ENCODE assay signal across 17 cellular contexts in the genomic region with DNA sequence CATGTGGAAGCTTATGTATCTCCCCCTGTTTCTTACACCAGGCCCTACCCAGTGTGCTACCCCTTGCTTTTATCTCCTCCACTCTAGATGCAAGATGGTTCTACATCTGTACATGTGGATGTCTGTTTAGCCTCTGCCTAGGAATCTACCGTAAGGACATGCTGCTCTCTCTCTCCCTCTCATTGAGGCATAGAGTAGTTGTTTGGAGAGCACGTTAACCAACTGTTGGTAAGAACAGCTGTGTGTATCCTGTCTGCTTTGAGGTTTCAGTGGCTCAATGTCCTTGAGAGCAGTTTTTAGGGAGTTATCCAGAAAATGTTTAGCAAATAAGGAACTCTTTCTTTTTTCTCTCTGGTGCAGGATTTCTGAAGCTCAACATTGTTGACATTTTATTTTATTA.
"Had no signal": no experiment of that assay in that cellular context is flagged by ENCODE, and none has a peak within 500 bp of the region (broad histone marks: within the 10 kb centered on the region; RNA-seq: fewer than 3 reads in every experiment).

No MANE protein-coding gene starts in this region.

- ATAC-seq: effector memory CD8-positive, alpha-beta T cell; gastroesophageal sphincter had no signal

- H3K27me3 Mint-ChIP-seq: activated naive CD4-positive, alpha-beta T cell treated with anti-CD3 and anti-CD28 coated beads, Interleukin-2, amount 10 ng/mL, durations not matched to agents 7 days and 5 days; brain; central memory CD8-positive, alpha-beta T cell; effector memory CD8-positive, alpha-beta T cell had no signal

- H3K27ac Mint-ChIP-seq: activated naive CD4-positive, alpha-beta T cell treated with anti-CD3 and anti-CD28 coated beads, Interleukin-2, amount 10 ng/mL, durations not matched to agents 7 days and 5 days; activated T-helper 2 cell treated with anti-CD3 and anti-CD28 coated beads, Interferon-gamma antibody, Interleukin-2, Interleukin-4, amounts not matched to agents 10 μg/mL and 5 μg/mL and 100 μg/mL, durations not matched to agents 14 hours and 24 hours and 36 hours; effector memory CD8-positive, alpha-beta T cell; T-helper 2 cell treated with Interferon-gamma antibody and Interleukin-4, amounts not matched to agents 5 μg/mL and 100 μg/mL, for 36 hours had no signal

- H3K27ac ChIP-seq: epithelial cell of prostate, gastroesophageal sphincter, parathyroid adenoma, stomach, thoracic aorta had no signal

- H3K4me3 Mint-ChIP-seq: activated naive CD4-positive, alpha-beta T cell treated with anti-CD3 and anti-CD28 coated beads, Interleukin-2, amount 10 ng/mL, durations not matched to agents 7 days and 5 days; brain; central memory CD8-positive, alpha-beta T cell; effector memory CD8-positive, alpha-beta T cell; T-helper 2 cell treated with Interferon-gamma antibody and Interleukin-4, amounts not matched to agents 5 μg/mL and 100 μg/mL, for 36 hours had no signal

- H3K4me1 ChIP-seq: parathyroid adenoma had no signal

- H3K9me3 ChIP-seq: gastroesophageal sphincter, stomach, thoracic aorta had no signal

- H3K27me3 ChIP-seq: gastroesophageal sphincter, stomach had no signal

- H3K9me3 Mint-ChIP-seq: activated naive CD4-positive, alpha-beta T cell treated with anti-CD3 and anti-CD28 coated beads, Interleukin-2, amount 10 ng/mL, durations not matched to agents 7 days and 5 days; activated T-helper 2 cell treated with anti-CD3 and anti-CD28 coated beads, Interferon-gamma antibody, Interleukin-2, Interleukin-4, amounts not matched to agents 10 μg/mL and 5 μg/mL and 100 μg/mL, durations not matched to agents 14 hours and 24 hours and 36 hours; brain; central memory CD8-positive, alpha-beta T cell; effector memory CD8-positive, alpha-beta T cell; T-helper 2 cell treated with Interferon-gamma antibody and Interleukin-4, amounts not matched to agents 5 μg/mL and 100 μg/mL, for 36 hours had no signal

- H3K4me3 ChIP-seq: gastroesophageal sphincter, stomach, thoracic aorta had no signal

- H3K36me3 ChIP-seq: thoracic aorta had no signal

- DNase-seq: activated CD4-positive, alpha-beta T cell treated with anti-CD3 and anti-CD28 coated beads, Interleukin-2, amount 50 U/mL, for 4 hours; activated naive CD4-positive, alpha-beta T cell treated with anti-CD3 and anti-CD28 coated beads, Interleukin-2, amount 10 ng/mL, durations not matched to agents 7 days and 5 days; amygdala; cortex of kidney; effector memory CD8-positive, alpha-beta T cell; hippocampal formation; stimulated activated CD4-positive, alpha-beta T cell treated with anti-CD3 and anti-CD28 coated beads, Interleukin-15, amount 100 ng/mL, for 24 hours; stimulated activated CD4-positive, alpha-beta T cell treated with anti-CD3 and anti-CD28 coated beads, Interleukin-4, amount 100 ng/mL, for 24 hours; stomach had no signal

- H3K36me3 Mint-ChIP-seq: brain had no signal
